Comparison of ENCODE assay signal across 11 cellular contexts in genomic region chr4:89303177-89303576, GRCh38. TPM values are rescaled to one million over a fixed set of nuclear protein-coding genes. Genes with fewer than 3 reads are reported as not detected.
DNase-seq lines count a peak whose midpoint lies in the region; ATAC-seq and TF ChIP-seq lines count a peak whose summit lies in the region.
"Had no signal": no experiment of that assay in that cellular context is flagged by ENCODE, and none has a peak within 500 bp of the region (broad histone marks: within the 10 kb centered on the region; RNA-seq: fewer than 3 reads in every experiment).

No MANE protein-coding gene starts in this region.

- TF ChIP-seq CTCF in osteoblast (IDR thresholded peaks at IDR 0.05; ENCODE audit: extremely low read depth, low read depth, low read length) (no peak), suprapubic skin (IDR thresholded peaks at IDR 0.05) (no peak)

- DNase-seq in NCI-H146 (lab: John Stamatoyannopoulos, UW) (peak; percentile 17), NCI-H146 treated with DMSO at 0.1 percent for 48 hours (lab: John Stamatoyannopoulos, UW; ENCODE audit: unreplicated experiment) (no peak), SK-MEL-5 (ENCODE audit: low read depth, low spot score) (peak; percentile 87), osteoblast (ENCODE audit: insufficient read length, low spot score, missing footprints) (peak; percentile 47), glomerular visceral epithelial cell (ENCODE audit: extremely low spot score) (no peak), suprapubic skin (ENCODE audit: low spot score in 2 of 2) (no peak)
- DNase-seq in activated naive CD8-positive, alpha-beta T cell treated with anti-CD3 and anti-CD28 coated beads for 36 hours: no peak
- DNase-seq: naive B cell, PC-3 had no signal

- H3K36me3 Mint-ChIP-seq in activated naive CD8-positive, alpha-beta T cell treated with anti-CD3 and anti-CD28 coated beads for 36 hours: peaks cover 21% of the 10 kb centered on the region
- H3K36me3 Mint-ChIP-seq: naive B cell had no signal

- H3K27me3 ChIP-seq in osteoblast (ENCODE audit: insufficient read depth, low read length) (peaks cover 43% of the 10 kb centered on the region), suprapubic skin (no peaks in the 10 kb centered on the region)

- H3K4me3 ChIP-seq in osteoblast (ENCODE audit: insufficient read depth, low read length) (no peak overlapping the region), suprapubic skin (no peak overlapping the region)

- H4K20me1 ChIP-seq in osteoblast (ENCODE audit: insufficient read depth, low read length): no peaks in the 10 kb centered on the region

- H3K79me2 ChIP-seq in osteoblast (ENCODE audit: insufficient read depth, low read length): no peaks in the 10 kb centered on the region

- H3K4me1 Mint-ChIP-seq in activated naive CD8-positive, alpha-beta T cell treated with anti-CD3 and anti-CD28 coated beads for 36 hours: peaks cover 59% of the 10 kb centered on the region

- TF ChIP-seq POLR2A in suprapubic skin (IDR thresholded peaks at IDR 0.05): no peak

- TF ChIP-seq EP300 in suprapubic skin (IDR thresholded peaks at IDR 0.05): no peak

- no peak overlapping the region for H3K27ac ChIP-seq in osteoblast (ENCODE audit: low read depth, low read length)
- H3K27ac ChIP-seq in suprapubic skin: no peak overlapping the region

- H3K9me3 Mint-ChIP-seq in activated naive CD8-positive, alpha-beta T cell treated with anti-CD3 and anti-CD28 coated beads for 36 hours: no peaks in the 10 kb centered on the region
- H3K9me3 Mint-ChIP-seq: naive B cell had no signal

- H3K27ac Mint-ChIP-seq in activated naive CD8-positive, alpha-beta T cell treated with anti-CD3 and anti-CD28 coated beads for 36 hours: peak overlapping the region; percentile 75
- H3K27ac Mint-ChIP-seq: naive B cell had no signal

- no peak overlapping the region for H2AFZ ChIP-seq in osteoblast (ENCODE audit: low read length)

- H3K9me3 ChIP-seq in osteoblast (ENCODE audit: low read depth, low read length) (no peaks in the 10 kb centered on the region), suprapubic skin (no peaks in the 10 kb centered on the region)

- WGBS in suprapubic skin: 73% methylated on average over 7 of the region's 7 CpGs

- no peaks in the 10 kb centered on the region for H3K36me3 ChIP-seq in osteoblast (ENCODE audit: insufficient read depth, low read length)
- no peaks in the 10 kb centered on the region for H3K36me3 ChIP-seq in suprapubic skin

- H3K4me3 Mint-ChIP-seq in activated naive CD8-positive, alpha-beta T cell treated with anti-CD3 and anti-CD28 coated beads for 36 hours: peak overlapping the region; percentile 19

- no peaks in the 10 kb centered on the region for H3K27me3 Mint-ChIP-seq in activated naive CD8-positive, alpha-beta T cell treated with anti-CD3 and anti-CD28 coated beads for 36 hours

- in situ Hi-C loops in SK-MEL-5 (cut with HindIII; ENCODE audit: low pct_unique_long_range_greater_than_20kb, low sequenced_read_pairs): no loop called here

- H3K4me1 ChIP-seq in osteoblast (ENCODE audit: insufficient read depth, low read length): no peaks in the 10 kb centered on the region
- peaks cover 22% of the 10 kb centered on the region for H3K4me1 ChIP-seq in suprapubic skin

- ATAC-seq in HG03108 (IDR thresholded peaks at IDR 0.05; ENCODE audit: unreplicated experiment): no peak
- ATAC-seq: PC-3 had no signal

- no peak overlapping the region for H3K4me2 ChIP-seq in osteoblast (ENCODE audit: insufficient read depth, low read length)

RNA-seq across cellular contexts. Expression of gene GPRIN3, which starts 4.4 kb away (rescaled TPM):
- 3.8 and 5.1 TPM in 2 replicates for total RNA-seq in SK-MEL-5 (2014; rRNA removed; shearing (Covaris generic))
- 1.2 and 1.9 TPM in 2 replicates for polyA plus RNA-seq in SK-MEL-5 (2015; cell fraction: cytosol; rRNA removed)
- polyA plus RNA-seq in SK-MEL-5 (2015; cell fraction: nucleus; rRNA removed): 1.4 and 2.3 TPM in 2 replicates
- 1 to 10 TPM; 9.2 to 9.4 TPM for total RNA-seq in activated naive CD8-positive, alpha-beta T cell treated with anti-CD3 and anti-CD28 coated beads for 36 hours
- total RNA-seq in osteoblast (under 0.01 and 0.29 TPM in 2 replicates), suprapubic skin (1 to 10 TPM; 1.2 to 3.4 (median 1.7) TPM)
- total RNA-seq: A673, PC-3 had no signal

Comparison
In these comparisons a context has a peak if more than half of its experiments do, and no peak if none do; other contexts are left out.
1. DNase-seq: peak in NCI-H146 (single experiment), SK-MEL-5 (single experiment) and osteoblast (single experiment); none in NCI-H146 treated with DMSO at 0.1 percent for 48 hours (single experiment), activated naive CD8-positive, alpha-beta T cell treated with anti-CD3 and anti-CD28 coated beads for 36 hours (single experiment), glomerular visceral epithelial cell (single experiment) and suprapubic skin (0 of 2).